Comparison of ENCODE assay signal across 8 cellular contexts in the genomic region with DNA sequence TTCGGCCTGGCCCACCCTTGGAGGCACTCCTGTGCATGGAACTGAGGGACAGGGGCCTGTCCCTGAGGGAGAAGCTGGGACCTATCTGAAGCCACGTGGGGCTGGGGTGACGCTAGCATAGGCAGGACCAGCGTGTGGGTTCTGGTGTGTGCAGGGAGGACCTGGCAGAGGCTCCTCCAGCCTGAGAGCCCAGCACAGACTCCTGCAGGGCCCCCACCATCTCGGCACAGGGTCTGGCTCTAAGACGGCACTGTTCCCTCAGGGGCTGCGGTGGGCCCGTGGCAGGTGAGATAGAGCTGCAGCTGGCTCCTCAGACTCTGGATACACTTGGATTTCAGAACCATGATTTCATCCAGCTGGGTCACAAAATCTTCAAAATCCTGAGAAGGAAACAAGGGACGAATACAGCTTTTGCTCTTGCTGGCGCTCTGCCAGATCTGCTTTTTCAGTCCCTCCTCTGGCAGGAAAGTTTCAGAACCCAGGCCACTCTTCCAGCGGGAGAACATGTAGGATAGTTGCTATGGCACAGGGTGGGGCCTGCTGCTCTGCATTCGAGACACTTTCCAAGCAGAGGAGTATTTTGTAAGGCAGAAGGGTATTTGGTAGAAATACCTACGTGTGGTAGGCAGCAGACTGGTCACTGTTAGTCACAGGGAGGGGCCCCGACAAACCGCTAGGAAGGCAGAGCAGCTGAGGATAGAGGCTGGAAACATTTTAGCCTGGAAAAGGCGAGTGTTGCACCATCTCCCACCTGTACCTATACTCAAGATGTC.
DNase-seq lines count a peak whose midpoint lies in the region; ATAC-seq and TF ChIP-seq lines count a peak whose summit lies in the region.
"Had no signal": no experiment of that assay in that cellular context is flagged by ENCODE, and none has a peak within 500 bp of the region (broad histone marks: within the 10 kb centered on the region; RNA-seq: fewer than 3 reads in every experiment).

No MANE protein-coding gene starts in this region.

- ATAC-seq in HCT116 = peak; percentile 47; the same call in 1 of the 2 replicates

- H3K79me2 ChIP-seq in HCT116 (ENCODE audit: insufficient read depth, low read length) = no peaks in the 10 kb centered on the region

- WGBS in testis, 2 donors = 32 to 45% methylated on average over 9 to 16 of the region's 16 CpGs

- H3K9me3 ChIP-seq in HCT116 (ENCODE audit: control insufficient read depth in 1 of 2, insufficient read depth in 1 of 2, low read depth in 1 of 2, low read length in 2 of 2) (no peaks in the 10 kb centered on the region), right atrium auricular region (no peaks in the 10 kb centered on the region), testis (no peaks in the 10 kb centered on the region)

- H3K27ac ChIP-seq in HCT116 (ENCODE audit: low read depth, low read length) (no peak overlapping the region), angular gyrus (ENCODE audit: low read depth, low read length) (peak overlapping the region; percentile 51), right atrium auricular region (peak overlapping the region; percentile 76 to 79), testis (peak overlapping the region; percentile 73 to 95)

- H3K9ac ChIP-seq in HCT116 (ENCODE audit: low read length) = peak overlapping the region; percentile 28; the same call in 1 of the 2 replicates

- CTCF ChIA-PET in HCT116 (lab: Charles Lee) = interaction anchor here (1.0 to 2.7 kb wide), 11 partner anchors 10 to 630 kb away, joined by 3 to 14 read pairs (median 4); no protein-coding TSS in a partner anchor

- intact Hi-C loops in HCT116 (cut with micrococcal nuclease) (loop anchor here (5.0 to 10.0 kb wide), 2 partner anchors 127 to 350 kb away; partner anchors contain the start of gene DCAF12), testis (cut with DNase I; ENCODE audit: low total_unique reads) (loop anchor here (10.0 kb wide), 2 partner anchors 60 to 170 kb away; no protein-coding TSS in a partner anchor)

- no peak for TF ChIP-seq CTCF in HCT116 (IDR thresholded peaks at IDR 0.05 in 2 of 3, conservative IDR thresholded peaks at IDR 0.05 in 1 of 3; ENCODE audit: borderline replicate concordance in 1 of 3, insufficient read depth in 1 of 3, low read depth in 2 of 3, low read length in 2 of 3)
- no peak for TF ChIP-seq CTCF in right atrium auricular region (IDR thresholded peaks at IDR 0.05)
- TF ChIP-seq CTCF in testis (IDR thresholded peaks at IDR 0.05) = no peak

- H3K9me2 ChIP-seq in HCT116 (ENCODE audit: insufficient read depth) = no peaks in the 10 kb centered on the region

- peak overlapping the region; percentile 52 for H3K4me2 ChIP-seq in HCT116 (ENCODE audit: low read length)

- no TSS peak for BruUV-seq in HCT116 (replicated peaks; lab: Mats Ljungman, UMichigan)

- H3K27me3 ChIP-seq in HCT116 (ENCODE audit: insufficient read depth, low read length) = no peaks in the 10 kb centered on the region
- no peaks in the 10 kb centered on the region for H3K27me3 ChIP-seq in right atrium auricular region
- H3K27me3 ChIP-seq in testis = no peaks in the 10 kb centered on the region

- POLR2A ChIA-PET in HCT116 (lab: Charles Lee) = no interaction called here

- RAD21 ChIA-PET in HCT116 (lab: Charles Lee; ENCODE audit: low non-redundant PET in 1 of 2, low total read pairs in 2 of 2, uncharacterized antibody in 2 of 2, unreplicated experiment in 2 of 2) = interaction anchor here in 1 of 2 experiments (0.7 kb wide), 1 partner anchor 128 kb away, joined by 3 read pairs; the partner anchor contains the start of gene DCAF12

- peaks cover 0 to 26% of the 10 kb centered on the region in 2 experiments; a peak in 2 of 4 replicates for H3K4me1 ChIP-seq in HCT116 (ENCODE audit: control insufficient read depth in 1 of 2, insufficient read depth in 2 of 2, low read length in 2 of 2)
- H3K4me1 ChIP-seq in right atrium auricular region = peaks cover 0 to 87% of the 10 kb centered on the region in 2 donors
- H3K4me1 ChIP-seq in testis = peaks cover 68% of the 10 kb centered on the region

- H2AFZ ChIP-seq in HCT116 (ENCODE audit: low read depth, low read length, poor library complexity, severe bottlenecking) = no peak overlapping the region

- no peak for TF ChIP-seq RAD21 in HCT116 (IDR thresholded peaks at IDR 0.05; ENCODE audit: low read depth)

- TF ChIP-seq POLR2A in HCT116 (IDR thresholded peaks at IDR 0.05; ENCODE audit: borderline replicate concordance, extremely low read depth, insufficient read depth, insufficient read length) = no peak
- no peak for TF ChIP-seq POLR2A in testis (IDR thresholded peaks at IDR 0.05)

- peak; percentile 28 for DNase-seq in HCT116 (ENCODE audit: low read depth, low spot score)
- peak; percentile 73 for DNase-seq in right atrium auricular region (ENCODE audit: low spot score)
- peak; percentile 61 for DNase-seq in testis
- no peak for DNase-seq in COLO668 (lab: John Stamatoyannopoulos, UW; ENCODE audit: unreplicated experiment)
- DNase-seq in NCI-H2029 treated with DMSO at 0.1 percent for 48 hours (lab: John Stamatoyannopoulos, UW) = no peak
- no peak for DNase-seq in hippocampal formation (lab: John Stamatoyannopoulos, UW)
- DNase-seq: activated naive CD8-positive, alpha-beta T cell treated with anti-CD3 and anti-CD28 coated beads, Interleukin-2, amount 10 ng/mL, durations not matched to agents 7 days and 5 days had no signal

- no peaks in the 10 kb centered on the region for H4K20me1 ChIP-seq in HCT116 (ENCODE audit: insufficient read depth)

- H3K4me3 ChIP-seq in HCT116 (replicated peaks in 1 of 2; ENCODE audit: low read depth in 1 of 2, low read length in 2 of 2) (no peak overlapping the region; a peak in 1 of 4 replicates), right atrium auricular region (no peak overlapping the region), testis (no peak overlapping the region)

- H3K36me3 ChIP-seq in HCT116 (ENCODE audit: control insufficient read depth in 1 of 2, insufficient read depth in 2 of 2, low read length in 2 of 2) (peaks cover 14 to 23% of the 10 kb centered on the region in 2 experiments), right atrium auricular region (peaks cover 29% of the 10 kb centered on the region), testis (ENCODE audit: low read depth, missing control alignments) (no peaks in the 10 kb centered on the region)

TF ChIP-seq in HCT116, 20 proteins besides CTCF, POLR2A, EP300 and RAD21:
- TF ChIP-seq POLR2AphosphoS5 (IDR thresholded peaks at IDR 0.05; ENCODE audit: low read depth, low read length) (peak; percentile 39; the same call in 1 of the 2 replicates), SP1 (IDR thresholded peaks at IDR 0.05; ENCODE audit: low read depth) (peak; percentile 30; the same call in 1 of the 2 replicates), FOSL1 (IDR thresholded peaks at IDR 0.05; ENCODE audit: low read depth) (peak; percentile 75), ELF1 (IDR thresholded peaks at IDR 0.05; ENCODE audit: borderline replicate concordance, low read depth) (no peak), EZH2phosphoT487 (IDR thresholded peaks at IDR 0.05; ENCODE audit: borderline replicate concordance) (no peak), CEBPB (IDR thresholded peaks at IDR 0.05; ENCODE audit: low read depth) (peak; percentile 51; the same call in 1 of the 2 replicates), ZNF274 (IDR thresholded peaks at IDR 0.05; ENCODE audit: low read depth, low read length) (no peak), MAX (IDR thresholded peaks at IDR 0.05) (no peak), JUND (IDR thresholded peaks at IDR 0.05) (peak; percentile 46; the same call in 1 of the 2 replicates)

Comparison
In these comparisons a context has a peak if more than half of its experiments do, and no peak if none do; other contexts are left out.
1. DNase-seq: peak in HCT116 (single experiment), right atrium auricular region (single experiment) and testis (single experiment); none in COLO668 (single experiment), NCI-H2029 treated with DMSO at 0.1 percent for 48 hours (single experiment) and hippocampal formation (0 of 2).